7 cellular contexts compared by ENCODE assay signal in the genomic region with DNA sequence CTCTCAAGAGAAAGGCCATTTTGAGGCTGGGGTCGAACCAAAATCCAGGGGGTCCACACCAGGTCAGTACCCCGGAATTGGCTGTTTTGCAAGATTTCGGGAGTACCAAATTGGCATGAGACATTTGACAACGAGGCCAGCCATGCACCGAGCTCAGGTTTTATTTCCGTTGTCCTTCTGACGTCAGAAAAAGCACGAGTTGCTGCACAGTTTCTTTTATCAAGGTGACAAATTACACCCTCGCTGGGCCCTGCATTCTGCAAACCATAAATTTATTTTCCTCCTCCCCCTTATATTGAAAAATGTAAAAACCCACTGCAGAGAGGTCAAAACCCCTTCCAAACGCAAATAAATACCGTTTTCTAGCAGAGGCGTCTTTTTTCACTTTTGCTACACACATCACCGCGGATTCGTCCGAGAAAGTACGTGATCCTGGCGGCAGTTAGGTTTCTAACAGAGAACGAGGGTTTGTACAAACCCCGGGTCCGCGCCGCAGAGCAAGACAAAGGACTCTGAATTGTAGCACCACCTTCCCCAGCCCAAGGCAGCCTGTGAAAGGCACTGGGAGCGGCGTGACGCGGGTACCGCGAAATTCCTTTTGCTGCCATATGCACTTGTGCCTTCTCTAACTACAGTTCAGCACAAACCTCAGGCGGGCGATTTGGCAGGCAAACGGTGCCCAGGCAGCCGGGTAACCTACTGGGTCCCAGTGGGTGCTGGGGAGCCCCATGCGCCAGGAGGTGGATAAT. TPM values are rescaled to one million over a fixed set of nuclear protein-coding genes. Genes with fewer than 3 reads are reported as not detected.
A peak's percentile ranks its signal among the peaks of the same experiment; 100 is the strongest.
DNase-seq lines count a peak whose midpoint lies in the region; ATAC-seq and TF ChIP-seq lines count a peak whose summit lies in the region.

No MANE protein-coding gene starts in this region.

- H3K4me3 ChIP-seq in epithelial cell of proximal tubule (ENCODE audit: low read depth, low read length) (peak overlapping the region; percentile 84), mucosa of rectum (ENCODE audit: low read length in 2 of 2) (peak overlapping the region; percentile 81 to 94)

- H3K9me3 ChIP-seq in mucosa of rectum (ENCODE audit: control insufficient read depth in 2 of 2, low read length in 2 of 2) = no peaks in the 10 kb centered on the region

- peak; percentile 23 for TF ChIP-seq POLR2A in GM18505 (IDR thresholded peaks at IDR 0.05; ENCODE audit: borderline replicate concordance, extremely low read depth, insufficient read depth, insufficient read length)

- DNase-seq in NCI-H2227 treated with DMSO at 0.1 percent for 48 hours (lab: John Stamatoyannopoulos, UW) (peak; percentile 49), epithelial cell of proximal tubule (ENCODE audit: low read depth) (no peak), NOMO-1 treated with dmso at 0.1 percent for 144 hours (lab: John Stamatoyannopoulos, UW; ENCODE audit: unreplicated experiment) (no peak)
- DNase-seq in activated CD8-positive, alpha-beta memory T cell treated with anti-CD3 and anti-CD28 coated beads, Interleukin-2, amount 50 U/mL, for 48 hours = peak; percentile 74
- DNase-seq in stimulated activated CD8-positive, alpha-beta memory T cell treated with anti-CD3 and anti-CD28 coated beads, Interleukin-4, amount 100 ng/mL, for 24 hours (ENCODE audit: low read depth) = peak; percentile 32

- H3K27me3 ChIP-seq in mucosa of rectum (ENCODE audit: control insufficient read depth in 2 of 2, insufficient read depth in 2 of 2, low read length in 2 of 2) = peaks cover 0 to 4% of the 10 kb centered on the region in 2 donors

- H3K4me1 ChIP-seq in mucosa of rectum (ENCODE audit: control insufficient read depth in 2 of 2, insufficient read depth in 2 of 2, low read length in 2 of 2) = peaks cover 11 to 21% of the 10 kb centered on the region in 2 donors

- H3K36me3 ChIP-seq in mucosa of rectum (ENCODE audit: control insufficient read depth in 2 of 2, insufficient read depth in 2 of 2, low read length in 2 of 2) = no peaks in the 10 kb centered on the region

- ATAC-seq in GM18505 (IDR thresholded peaks at IDR 0.05; ENCODE audit: unreplicated experiment) = no peak

- H3K27ac ChIP-seq in mucosa of rectum (ENCODE audit: low read depth in 2 of 2, low read length in 2 of 2) = peak overlapping the region; percentile 98

- peak overlapping the region; percentile 77 to 91 for H3K9ac ChIP-seq in mucosa of rectum (ENCODE audit: low read depth in 1 of 2, low read length in 2 of 2)

- TF ChIP-seq CTCF in epithelial cell of proximal tubule (conservative IDR thresholded peaks at IDR 0.05; ENCODE audit: low read depth, low read length) = no peak

RNA-seq across cellular contexts. Expression of a gene that starts 1.8 kb away (rescaled TPM):
- total RNA-seq in epithelial cell of proximal tubule = 73.1 and 105 TPM in 2 replicates

Comparison
In these comparisons a context has a peak if more than half of its experiments do, and no peak if none do; other contexts are left out.
1. DNase-seq: peak in NCI-H2227 treated with DMSO at 0.1 percent for 48 hours (single experiment), activated CD8-positive, alpha-beta memory T cell treated with anti-CD3 and anti-CD28 coated beads, Interleukin-2, amount 50 U/mL, for 48 hours (single experiment) and stimulated activated CD8-positive, alpha-beta memory T cell treated with anti-CD3 and anti-CD28 coated beads, Interleukin-4, amount 100 ng/mL, for 24 hours (single experiment); none in epithelial cell of proximal tubule (single experiment) and NOMO-1 treated with dmso at 0.1 percent for 144 hours (single experiment).